ENCODE assay signal across 8 cellular contexts in the genomic region with DNA sequence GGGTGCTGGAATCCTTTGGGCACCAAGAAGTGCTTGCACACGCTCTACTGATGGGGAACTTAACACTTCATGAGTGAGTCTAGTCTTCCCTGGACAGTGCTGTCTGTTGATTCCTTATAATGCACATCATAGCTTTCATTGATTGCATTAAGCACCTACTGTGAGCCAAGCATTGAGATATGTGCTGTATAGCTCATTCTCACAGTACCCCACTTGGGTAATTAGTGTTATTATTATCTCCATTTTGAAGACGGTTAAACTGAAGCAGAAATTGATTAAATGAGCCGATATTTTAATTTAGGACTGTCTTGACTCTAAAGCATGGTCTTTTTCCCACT. TPM values are rescaled to one million over a fixed set of nuclear protein-coding genes. Genes with fewer than 3 reads are reported as not detected.
DNase-seq lines count a peak whose midpoint lies in the region; ATAC-seq, FAIRE-seq and TF ChIP-seq lines count a peak whose summit lies in the region.

No MANE protein-coding gene starts in this region.

- H3K4me3 Mint-ChIP-seq in activated T-cell treated with anti-CD3 and anti-CD28 coated beads, Interleukin-2, amount 50 U/mL, for 24 hours = peak overlapping the region; percentile 55

- TF ChIP-seq POLR2A in right lobe of liver (IDR thresholded peaks at IDR 0.05) (no peak), thyroid gland (IDR thresholded peaks at IDR 0.05) (no peak)

- peak overlapping the region; percentile 73 to 76 for H3K4me3 ChIP-seq in ascending aorta
- H3K4me3 ChIP-seq in right lobe of liver = peak overlapping the region in 2 of 3 donors; percentile 75 to 91
- peak overlapping the region in 1 of 3 donors; percentile 72 for H3K4me3 ChIP-seq in thyroid gland (replicated peaks in 1 of 3)

- intact Hi-C loops in ascending aorta (cut with DNase I) (no loop called here), right lobe of liver (cut with DNase I) (no loop called here), thyroid gland (cut with DNase I) (loop anchor here (5.0 kb wide), 1 partner anchor 58 kb away; a partner anchor contains a TSS)

- DNase-seq in activated T-cell treated with anti-CD3 and anti-CD28 coated beads, Interleukin-2, amount 50 U/mL, for 24 hours = no peak
- DNase-seq in activated T-cell treated with anti-CD3 and anti-CD28 coated beads for 4 hours = no peak
- no peak for DNase-seq in ascending aorta (ENCODE audit: low spot score in 2 of 2)
- DNase-seq in right lobe of liver = no peak
- DNase-seq in thyroid gland = no peak
- DNase-seq in GM19239 (ENCODE audit: insufficient read length, low spot score) = no peak

- H3K27ac ChIP-seq in ascending aorta (peak overlapping the region; percentile 84 to 89), right lobe of liver (peak overlapping the region; percentile 73 to 90 (median 86)), thyroid gland (peak overlapping the region in 2 of 3 donors; percentile 89 to 91)

- 59% methylated on average over 3 of the region's 3 CpGs for WGBS in right lobe of liver (ENCODE audit: insufficient coverage, low coverage, low lambda C conversion rate, missing lambda C conversion rate)
- WGBS in thyroid gland, 2 donors = 53 to 57% methylated on average over 3 of the region's 3 CpGs

- no peaks in the 10 kb centered on the region for H3K9me3 Mint-ChIP-seq in activated T-cell treated with anti-CD3 and anti-CD28 coated beads, Interleukin-2, amount 50 U/mL, for 24 hours

- H3K4me1 Mint-ChIP-seq in activated T-cell treated with anti-CD3 and anti-CD28 coated beads, Interleukin-2, amount 50 U/mL, for 24 hours (ENCODE audit: low read depth) = peaks cover 27% of the 10 kb centered on the region

- H3K36me3 ChIP-seq in ascending aorta (peaks cover 24 to 26% of the 10 kb centered on the region in 2 donors), right lobe of liver (peaks cover 0 to 29% (median 18%) of the 10 kb centered on the region in 4 donors), thyroid gland (peaks cover 22 to 24% of the 10 kb centered on the region in 2 donors)

- H3K27me3 Mint-ChIP-seq in activated T-cell treated with anti-CD3 and anti-CD28 coated beads, Interleukin-2, amount 50 U/mL, for 24 hours = no peaks in the 10 kb centered on the region

- ATAC-seq in right lobe of liver (no peak), GM21619 (IDR thresholded peaks at IDR 0.05; ENCODE audit: unreplicated experiment) (no peak), HG02642 (IDR thresholded peaks at IDR 0.05; ENCODE audit: poor library complexity, unreplicated experiment) (no peak)

- H3K36me3 Mint-ChIP-seq in activated T-cell treated with anti-CD3 and anti-CD28 coated beads, Interleukin-2, amount 50 U/mL, for 24 hours (ENCODE audit: low read depth) = peaks cover 36% of the 10 kb centered on the region

- no peak for FAIRE-seq in GM19239 (lab: Jason Lieb, UNC)

- H3K27ac Mint-ChIP-seq in activated T-cell treated with anti-CD3 and anti-CD28 coated beads, Interleukin-2, amount 50 U/mL, for 24 hours = peak overlapping the region; percentile 88

- no peaks in the 10 kb centered on the region for H3K27me3 ChIP-seq in ascending aorta
- H3K27me3 ChIP-seq in right lobe of liver = no peaks in the 10 kb centered on the region
- H3K27me3 ChIP-seq in thyroid gland = no peaks in the 10 kb centered on the region

- peaks cover 0 to 16% of the 10 kb centered on the region in 2 donors for H3K4me1 ChIP-seq in ascending aorta
- H3K4me1 ChIP-seq in right lobe of liver = peaks cover 0 to 13% (median 8%) of the 10 kb centered on the region in 4 donors
- peaks cover 19 to 20% of the 10 kb centered on the region in 2 donors for H3K4me1 ChIP-seq in thyroid gland

- H3K9me3 ChIP-seq in ascending aorta (no peaks in the 10 kb centered on the region), right lobe of liver (no peaks in the 10 kb centered on the region), thyroid gland (no peaks in the 10 kb centered on the region)

- TF ChIP-seq CTCF in ascending aorta (IDR thresholded peaks at IDR 0.05) = no peak
- TF ChIP-seq CTCF in right lobe of liver (IDR thresholded peaks at IDR 0.05) = no peak
- TF ChIP-seq CTCF in thyroid gland (IDR thresholded peaks at IDR 0.05) = no peak

RNA-seq across cellular contexts. Expression of a gene that starts 0.5 kb away (rescaled TPM):
- 30.7 TPM for total RNA-seq in ascending aorta
- total RNA-seq in right lobe of liver = 10 to 100 TPM; 35.5 to 70.2 (median 47.3) TPM
- total RNA-seq in thyroid gland = 100 to 1,000 TPM in 1 of 4 donors, 10 to 100 TPM in 3; 51.5 to 139 (median 77.0) TPM

RNA-seq across cellular contexts. Expression of a gene that starts 57.8 kb away (rescaled TPM):
- total RNA-seq in ascending aorta = 6.6 TPM
- 1 to 10 TPM; 4.3 to 9.6 (median 8.0) TPM for total RNA-seq in right lobe of liver
- total RNA-seq in thyroid gland = 10 to 100 TPM; 16.6 to 33.6 (median 21.3) TPM
